In the genomic region with DNA sequence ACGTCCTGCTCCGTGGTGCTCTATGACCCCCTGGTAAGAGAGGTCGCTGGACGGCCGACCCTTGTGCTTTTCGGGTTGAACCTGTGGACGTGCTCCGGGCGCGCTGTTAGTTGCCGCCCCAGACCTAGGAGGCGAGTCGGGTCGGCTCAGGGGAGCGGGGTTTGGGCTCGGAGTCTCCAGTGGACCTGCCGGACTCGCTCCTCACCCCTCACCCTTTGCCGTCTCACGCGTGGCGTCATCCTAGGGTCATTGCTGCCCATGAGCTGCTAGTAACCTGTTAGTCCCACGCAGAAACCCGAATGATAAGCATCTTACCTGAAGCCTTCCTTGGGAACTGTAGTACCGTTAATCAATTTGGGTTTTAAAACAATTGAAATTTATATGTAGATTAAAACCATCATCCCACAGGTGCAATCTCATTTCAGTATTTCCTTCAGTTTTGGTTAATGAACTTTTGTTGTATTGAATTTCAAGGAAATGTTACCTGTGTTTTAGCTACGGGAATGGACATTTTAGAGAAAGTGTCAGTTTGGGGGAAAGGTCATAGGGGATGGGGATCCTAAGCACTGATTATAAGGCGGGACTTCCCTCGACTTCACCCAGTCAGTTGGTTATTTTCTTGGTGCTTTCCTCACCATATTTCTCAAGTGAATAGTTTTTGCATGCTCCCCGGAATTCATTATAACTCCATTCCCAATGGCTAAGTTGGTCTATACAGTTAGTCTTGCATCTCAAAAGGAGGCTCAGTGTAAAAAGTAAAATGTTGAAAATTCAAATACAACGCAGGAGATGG, we compare ENCODE assay signal across 8 cellular contexts. TPM values are rescaled to one million over a fixed set of nuclear protein-coding genes. Genes with fewer than 3 reads are reported as not detected.
DNase-seq lines count a peak whose midpoint lies in the region; ATAC-seq and TF ChIP-seq lines count a peak whose summit lies in the region.

No MANE protein-coding gene starts in this region.

- H3K27ac ChIP-seq in trophoblast cell (ENCODE audit: low read depth, low read length) = peak overlapping the region; percentile 1

- peak overlapping the region; percentile 30 for H3K18ac ChIP-seq in trophoblast cell (ENCODE audit: low read length)

- peak overlapping the region; percentile 71 for H3K4me2 ChIP-seq in trophoblast cell (ENCODE audit: low read length)

- H4K12ac ChIP-seq in trophoblast cell (ENCODE audit: low read depth, low read length) = peak overlapping the region; percentile 86

- H3K4me3 ChIP-seq in fibroblast of villous mesenchyme (ENCODE audit: low read depth, low read length) = peak overlapping the region; percentile 99
- peak overlapping the region; percentile 88 for H3K4me3 ChIP-seq in trophoblast cell (ENCODE audit: low read depth, low read length)

- peaks cover 15% of the 10 kb centered on the region for H3K36me3 Mint-ChIP-seq in activated naive CD4-positive, alpha-beta T cell treated with anti-CD3 and anti-CD28 coated beads, Interleukin-2, amount 10 ng/mL, durations not matched to agents 7 days and 5 days
- H3K36me3 Mint-ChIP-seq in T-helper 1 cell treated with Interleukin-12 subunit alpha and Interleukin-12 subunit beta and Interleukin-4 antibody, amounts not matched to agents 30 μg/mL and 1 μg/mL, for 36 hours (ENCODE audit: low read depth) = peaks cover 23% of the 10 kb centered on the region

- H3K79me2 ChIP-seq in trophoblast cell (ENCODE audit: control insufficient read depth, insufficient read depth, low read length, poor library complexity) = peaks cover 9% of the 10 kb centered on the region

- peaks cover 0 to 4% of the 10 kb centered on the region in 2 experiments for H3K36me3 ChIP-seq in trophoblast cell (ENCODE audit: control insufficient read depth in 1 of 2, insufficient read depth in 2 of 2, low read length in 2 of 2)

- H2BK5ac ChIP-seq in trophoblast cell (ENCODE audit: low read depth, low read length, poor library complexity) = no peak overlapping the region

- H3K4me1 Mint-ChIP-seq in activated naive CD4-positive, alpha-beta T cell treated with anti-CD3 and anti-CD28 coated beads, Interleukin-2, amount 10 ng/mL, durations not matched to agents 7 days and 5 days = peaks cover 48% of the 10 kb centered on the region
- H3K4me1 Mint-ChIP-seq in T-helper 1 cell treated with Interleukin-12 subunit alpha and Interleukin-12 subunit beta and Interleukin-4 antibody, amounts not matched to agents 30 μg/mL and 1 μg/mL, for 36 hours (ENCODE audit: low read depth) = peaks cover 44% of the 10 kb centered on the region

- no peaks in the 10 kb centered on the region for H3K27me3 Mint-ChIP-seq in activated naive CD4-positive, alpha-beta T cell treated with anti-CD3 and anti-CD28 coated beads, Interleukin-2, amount 10 ng/mL, durations not matched to agents 7 days and 5 days
- no peaks in the 10 kb centered on the region for H3K27me3 Mint-ChIP-seq in T-helper 1 cell treated with Interleukin-12 subunit alpha and Interleukin-12 subunit beta and Interleukin-4 antibody, amounts not matched to agents 30 μg/mL and 1 μg/mL, for 36 hours (ENCODE audit: low read depth)

- peak overlapping the region; percentile 93 for H3K4me3 Mint-ChIP-seq in activated naive CD4-positive, alpha-beta T cell treated with anti-CD3 and anti-CD28 coated beads, Interleukin-2, amount 10 ng/mL, durations not matched to agents 7 days and 5 days
- peak overlapping the region; percentile 89 for H3K4me3 Mint-ChIP-seq in T-helper 1 cell treated with Interleukin-12 subunit alpha and Interleukin-12 subunit beta and Interleukin-4 antibody, amounts not matched to agents 30 μg/mL and 1 μg/mL, for 36 hours

- DNase-seq in activated naive CD4-positive, alpha-beta T cell treated with anti-CD3 and anti-CD28 coated beads, Interleukin-2, amount 10 ng/mL, durations not matched to agents 7 days and 5 days = no peak
- DNase-seq in activated naive CD4-positive, alpha-beta T cell treated with Interleukin-2 at 50 U/mL for 16 hours = no peak
- no peak for DNase-seq in fibroblast of villous mesenchyme (ENCODE audit: low read depth)
- no peak for DNase-seq in trophoblast cell
- no peak for DNase-seq in iPS-NIHi11 (ENCODE audit: low spot score)
- DNase-seq in medulla oblongata (ENCODE audit: extremely low spot score) = no peak

- peak overlapping the region; percentile 35 for H3K14ac ChIP-seq in trophoblast cell (ENCODE audit: low read length)

- peaks cover 10% of the 10 kb centered on the region for H3K79me1 ChIP-seq in trophoblast cell (ENCODE audit: low read length)

- peak overlapping the region; percentile 23 for H2AFZ ChIP-seq in trophoblast cell (ENCODE audit: insufficient read depth, low read length, poor library complexity)

- H3K4ac ChIP-seq in trophoblast cell (ENCODE audit: low read depth, low read length) = peak overlapping the region; percentile 68

- H3K9me3 Mint-ChIP-seq in activated naive CD4-positive, alpha-beta T cell treated with anti-CD3 and anti-CD28 coated beads, Interleukin-2, amount 10 ng/mL, durations not matched to agents 7 days and 5 days = no peaks in the 10 kb centered on the region
- H3K9me3 Mint-ChIP-seq in T-helper 1 cell treated with Interleukin-12 subunit alpha and Interleukin-12 subunit beta and Interleukin-4 antibody, amounts not matched to agents 30 μg/mL and 1 μg/mL, for 36 hours = no peaks in the 10 kb centered on the region

- TF ChIP-seq CTCF in fibroblast of villous mesenchyme (IDR thresholded peaks at IDR 0.05; ENCODE audit: insufficient read depth, low read depth, low read length) = no peak

- CTCF ChIA-PET in activated naive CD4-positive, alpha-beta T cell treated with anti-CD3 and anti-CD28 coated beads, Interleukin-2, amount 10 ng/mL, durations not matched to agents 7 days and 5 days (lab: Charles Lee) = no interaction called here

- peak overlapping the region; percentile 45 for H2AK5ac ChIP-seq in trophoblast cell (ENCODE audit: low read length)

- no peak overlapping the region for H3K23ac ChIP-seq in trophoblast cell (ENCODE audit: low read length)

- peaks cover 2 to 7% of the 10 kb centered on the region in 2 experiments for H3K4me1 ChIP-seq in trophoblast cell (ENCODE audit: control insufficient read depth in 1 of 2, insufficient read depth in 2 of 2, low read length in 2 of 2)

- H3K27me3 ChIP-seq in trophoblast cell (ENCODE audit: insufficient read depth, low read length) = no peaks in the 10 kb centered on the region

- peak overlapping the region; percentile 32 for H4K91ac ChIP-seq in trophoblast cell (ENCODE audit: low read depth, low read length)

- peak overlapping the region; percentile 16 for H2BK120ac ChIP-seq in trophoblast cell (ENCODE audit: insufficient read depth, low read length, poor library complexity)

- no peak overlapping the region for H2BK12ac ChIP-seq in trophoblast cell (ENCODE audit: low read length)

- H3K27ac Mint-ChIP-seq in activated naive CD4-positive, alpha-beta T cell treated with anti-CD3 and anti-CD28 coated beads, Interleukin-2, amount 10 ng/mL, durations not matched to agents 7 days and 5 days = peak overlapping the region; percentile 97
- H3K27ac Mint-ChIP-seq in T-helper 1 cell treated with Interleukin-12 subunit alpha and Interleukin-12 subunit beta and Interleukin-4 antibody, amounts not matched to agents 30 μg/mL and 1 μg/mL, for 36 hours = peak overlapping the region; percentile 92

- no CpG with 5 or more reads among the region's 30 CpGs for WGBS in trophoblast cell (ENCODE audit: extremely low coverage, insufficient coverage, insufficient read length)

- H3K9me3 ChIP-seq in trophoblast cell (ENCODE audit: insufficient read depth, low read depth, low read length) = no peaks in the 10 kb centered on the region

- ATAC-seq in HG02973 (IDR thresholded peaks at IDR 0.05; ENCODE audit: unreplicated experiment) = peak; percentile 15

- peak overlapping the region; percentile 85 for H4K8ac ChIP-seq in trophoblast cell (ENCODE audit: low read depth, low read length)

- H3K9ac ChIP-seq in trophoblast cell (ENCODE audit: low read length) = peak overlapping the region; percentile 62

RNA-seq across cellular contexts. Expression of a gene that starts 0.5 kb away (rescaled TPM):
- 83.4 and 104 TPM in 2 replicates for total RNA-seq in fibroblast of villous mesenchyme
- polyA plus RNA-seq in trophoblast cell (2013) = 57.9 and 60.3 TPM in 2 replicates

RNA-seq across cellular contexts. Expression of a gene that starts 1.1 kb away (rescaled TPM):
- total RNA-seq in fibroblast of villous mesenchyme = 83.4 and 120 TPM in 2 replicates
- 37.8 and 38.9 TPM in 2 replicates for polyA plus RNA-seq in trophoblast cell (2013)

RNA-seq across cellular contexts. Expression of a gene that starts 57.1 kb away (rescaled TPM):
- total RNA-seq in fibroblast of villous mesenchyme = 3.0 and 7.1 TPM in 2 replicates
- polyA plus RNA-seq in trophoblast cell (2013) = 0.70 and 0.89 TPM in 2 replicates
